ENCODE assay signal across 2 cellular contexts in the genomic region with DNA sequence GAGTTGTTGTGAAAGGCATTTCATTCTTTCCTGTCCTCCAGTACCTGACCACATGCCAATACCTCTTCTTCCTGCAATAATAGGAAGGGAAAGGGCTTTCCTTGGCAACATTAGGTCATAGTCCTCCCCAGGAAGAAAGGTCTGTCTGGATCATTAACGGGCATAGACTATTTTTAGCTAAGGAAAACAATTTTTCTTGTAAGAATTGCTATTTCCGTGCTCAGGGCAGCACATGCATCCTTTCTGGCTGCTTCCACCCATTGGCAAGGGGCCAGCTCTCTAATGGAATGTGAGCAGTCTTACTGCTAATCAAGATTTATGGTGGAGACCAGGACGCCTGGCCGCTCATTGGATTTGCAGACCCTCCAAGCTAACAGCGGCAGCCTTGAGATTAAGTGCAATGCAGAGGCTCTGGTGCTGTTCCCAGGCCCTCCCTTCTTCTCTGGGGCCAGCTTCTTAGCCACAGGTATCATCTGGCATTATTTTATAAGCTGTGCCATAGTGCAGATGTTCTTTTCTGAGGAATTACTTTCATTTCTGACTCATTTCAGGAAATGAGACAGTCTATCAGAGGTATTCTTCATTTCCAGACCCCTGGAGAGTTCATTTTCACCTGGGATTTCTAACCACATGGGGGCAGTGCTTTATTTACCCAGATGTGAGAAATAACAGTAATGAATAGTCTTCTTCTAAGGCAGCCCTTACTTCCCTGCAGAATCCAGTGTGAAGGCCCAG.
TF ChIP-seq lines count a peak whose summit lies in the region.

No MANE protein-coding gene starts in this region.

TF ChIP-seq in HEK293, 187 proteins besides CTCF, POLR2A, EP300 and RAD21 (continues in another document):
- peak; percentile 59 for TF ChIP-seq ZBTB17 (tag by site-specific recombination; IDR thresholded peaks at IDR 0.05)
- no peak for TF ChIP-seq SP3 (tag by site-specific recombination; IDR thresholded peaks at IDR 0.05)
- TF ChIP-seq, protein P1, sequence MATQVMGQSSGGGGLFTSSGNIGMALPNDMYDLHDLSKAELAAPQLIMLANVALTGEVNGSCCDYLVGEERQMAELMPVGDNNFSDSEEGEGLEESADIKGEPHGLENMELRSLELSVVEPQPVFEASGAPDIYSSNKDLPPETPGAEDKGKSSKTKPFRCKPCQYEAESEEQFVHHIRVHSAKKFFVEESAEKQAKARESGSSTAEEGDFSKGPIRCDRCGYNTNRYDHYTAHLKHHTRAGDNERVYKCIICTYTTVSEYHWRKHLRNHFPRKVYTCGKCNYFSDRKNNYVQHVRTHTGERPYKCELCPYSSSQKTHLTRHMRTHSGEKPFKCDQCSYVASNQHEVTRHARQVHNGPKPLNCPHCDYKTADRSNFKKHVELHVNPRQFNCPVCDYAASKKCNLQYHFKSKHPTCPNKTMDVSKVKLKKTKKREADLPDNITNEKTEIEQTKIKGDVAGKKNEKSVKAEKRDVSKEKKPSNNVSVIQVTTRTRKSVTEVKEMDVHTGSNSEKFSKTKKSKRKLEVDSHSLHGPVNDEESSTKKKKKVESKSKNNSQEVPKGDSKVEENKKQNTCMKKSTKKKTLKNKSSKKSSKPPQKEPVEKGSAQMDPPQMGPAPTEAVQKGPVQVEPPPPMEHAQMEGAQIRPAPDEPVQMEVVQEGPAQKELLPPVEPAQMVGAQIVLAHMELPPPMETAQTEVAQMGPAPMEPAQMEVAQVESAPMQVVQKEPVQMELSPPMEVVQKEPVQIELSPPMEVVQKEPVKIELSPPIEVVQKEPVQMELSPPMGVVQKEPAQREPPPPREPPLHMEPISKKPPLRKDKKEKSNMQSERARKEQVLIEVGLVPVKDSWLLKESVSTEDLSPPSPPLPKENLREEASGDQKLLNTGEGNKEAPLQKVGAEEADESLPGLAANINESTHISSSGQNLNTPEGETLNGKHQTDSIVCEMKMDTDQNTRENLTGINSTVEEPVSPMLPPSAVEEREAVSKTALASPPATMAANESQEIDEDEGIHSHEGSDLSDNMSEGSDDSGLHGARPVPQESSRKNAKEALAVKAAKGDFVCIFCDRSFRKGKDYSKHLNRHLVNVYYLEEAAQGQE (tag by site-specific recombination; IDR thresholded peaks at IDR 0.05) = 0 out of 2 replicates have a peak, but pooled peaks have one; percentile 15
- TF ChIP-seq ZNF629 (tag by site-specific recombination; IDR thresholded peaks at IDR 0.05) = 0 out of 2 replicates have a peak, but pooled peaks have one; percentile 26
- peak; percentile 65 for TF ChIP-seq SCRT2 (tag by site-specific recombination; IDR thresholded peaks at IDR 0.05)
- no peak for TF ChIP-seq ZNF596 (tag by site-specific recombination; IDR thresholded peaks at IDR 0.05)
- TF ChIP-seq ZNF837 (tag by site-specific recombination; IDR thresholded peaks at IDR 0.05) = no peak
- TF ChIP-seq, protein P2, sequence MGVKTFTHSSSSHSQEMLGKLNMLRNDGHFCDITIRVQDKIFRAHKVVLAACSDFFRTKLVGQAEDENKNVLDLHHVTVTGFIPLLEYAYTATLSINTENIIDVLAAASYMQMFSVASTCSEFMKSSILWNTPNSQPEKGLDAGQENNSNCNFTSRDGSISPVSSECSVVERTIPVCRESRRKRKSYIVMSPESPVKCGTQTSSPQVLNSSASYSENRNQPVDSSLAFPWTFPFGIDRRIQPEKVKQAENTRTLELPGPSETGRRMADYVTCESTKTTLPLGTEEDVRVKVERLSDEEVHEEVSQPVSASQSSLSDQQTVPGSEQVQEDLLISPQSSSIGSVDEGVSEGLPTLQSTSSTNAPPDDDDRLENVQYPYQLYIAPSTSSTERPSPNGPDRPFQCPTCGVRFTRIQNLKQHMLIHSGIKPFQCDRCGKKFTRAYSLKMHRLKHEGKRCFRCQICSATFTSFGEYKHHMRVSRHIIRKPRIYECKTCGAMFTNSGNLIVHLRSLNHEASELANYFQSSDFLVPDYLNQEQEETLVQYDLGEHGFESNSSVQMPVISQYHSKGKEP (tag by site-specific recombination; IDR thresholded peaks at IDR 0.05) = peak; percentile 52; the same call in 1 of the 2 replicates
- TF ChIP-seq MEIS1 (CRISPR knock-in tag; IDR thresholded peaks at IDR 0.05; ENCODE audit: borderline replicate concordance) = peak; percentile 83; the same call in 1 of the 2 replicates
- no peak for TF ChIP-seq YY1 (tag by site-specific recombination; IDR thresholded peaks at IDR 0.05)
- no peak for TF ChIP-seq OSR2 (tag by site-specific recombination; IDR thresholded peaks at IDR 0.05)
- TF ChIP-seq SP7 (tag by site-specific recombination; IDR thresholded peaks at IDR 0.05) = 0 out of 2 replicates have a peak, but pooled peaks have one; percentile 46
- TF ChIP-seq, protein P3, sequence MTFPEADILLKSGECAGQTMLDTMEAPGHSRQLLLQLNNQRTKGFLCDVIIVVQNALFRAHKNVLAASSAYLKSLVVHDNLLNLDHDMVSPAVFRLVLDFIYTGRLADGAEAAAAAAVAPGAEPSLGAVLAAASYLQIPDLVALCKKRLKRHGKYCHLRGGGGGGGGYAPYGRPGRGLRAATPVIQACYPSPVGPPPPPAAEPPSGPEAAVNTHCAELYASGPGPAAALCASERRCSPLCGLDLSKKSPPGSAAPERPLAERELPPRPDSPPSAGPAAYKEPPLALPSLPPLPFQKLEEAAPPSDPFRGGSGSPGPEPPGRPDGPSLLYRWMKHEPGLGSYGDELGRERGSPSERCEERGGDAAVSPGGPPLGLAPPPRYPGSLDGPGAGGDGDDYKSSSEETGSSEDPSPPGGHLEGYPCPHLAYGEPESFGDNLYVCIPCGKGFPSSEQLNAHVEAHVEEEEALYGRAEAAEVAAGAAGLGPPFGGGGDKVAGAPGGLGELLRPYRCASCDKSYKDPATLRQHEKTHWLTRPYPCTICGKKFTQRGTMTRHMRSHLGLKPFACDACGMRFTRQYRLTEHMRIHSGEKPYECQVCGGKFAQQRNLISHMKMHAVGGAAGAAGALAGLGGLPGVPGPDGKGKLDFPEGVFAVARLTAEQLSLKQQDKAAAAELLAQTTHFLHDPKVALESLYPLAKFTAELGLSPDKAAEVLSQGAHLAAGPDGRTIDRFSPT (tag by site-specific recombination; IDR thresholded peaks at IDR 0.05) = 0 out of 2 replicates have a peak, but pooled peaks have one; percentile 24
- 0 out of 2 replicates have a peak, but pooled peaks have one; percentile 25 for TF ChIP-seq GLIS1 (tag by site-specific recombination; IDR thresholded peaks at IDR 0.05)
- peak; percentile 44; the same call in 1 of the 2 replicates for TF ChIP-seq ZNF366 (tag by site-specific recombination; conservative IDR thresholded peaks at IDR 0.05)
- TF ChIP-seq ZNF121 (tag by site-specific recombination; IDR thresholded peaks at IDR 0.05) = no peak
- TF ChIP-seq OVOL3 (tag by site-specific recombination; IDR thresholded peaks at IDR 0.05) = no peak
- TF ChIP-seq, protein P4, sequence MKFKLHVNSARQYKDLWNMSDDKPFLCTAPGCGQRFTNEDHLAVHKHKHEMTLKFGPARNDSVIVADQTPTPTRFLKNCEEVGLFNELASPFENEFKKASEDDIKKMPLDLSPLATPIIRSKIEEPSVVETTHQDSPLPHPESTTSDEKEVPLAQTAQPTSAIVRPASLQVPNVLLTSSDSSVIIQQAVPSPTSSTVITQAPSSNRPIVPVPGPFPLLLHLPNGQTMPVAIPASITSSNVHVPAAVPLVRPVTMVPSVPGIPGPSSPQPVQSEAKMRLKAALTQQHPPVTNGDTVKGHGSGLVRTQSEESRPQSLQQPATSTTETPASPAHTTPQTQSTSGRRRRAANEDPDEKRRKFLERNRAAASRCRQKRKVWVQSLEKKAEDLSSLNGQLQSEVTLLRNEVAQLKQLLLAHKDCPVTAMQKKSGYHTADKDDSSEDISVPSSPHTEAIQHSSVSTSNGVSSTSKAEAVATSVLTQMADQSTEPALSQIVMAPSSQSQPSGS (tag by site-specific recombination; IDR thresholded peaks at IDR 0.05; ENCODE audit: low read depth) = no peak
- no peak for TF ChIP-seq RBAK (tag by site-specific recombination; IDR thresholded peaks at IDR 0.05)
- TF ChIP-seq ZNF610 (tag by site-specific recombination; IDR thresholded peaks at IDR 0.05; ENCODE audit: borderline replicate concordance) = 0 out of 2 replicates have a peak, but pooled peaks have one; percentile 64

TF ChIP-seq in GM12878, 131 proteins besides CTCF, POLR2A, EP300 and RAD21:
- peak; percentile 78 for TF ChIP-seq MEF2B (IDR thresholded peaks at IDR 0.05; ENCODE audit: partially characterized antibody, poor library complexity, severe bottlenecking)
- peak; percentile 47 for TF ChIP-seq IKZF1 (conservative IDR thresholded peaks at IDR 0.05)
- no peak for TF ChIP-seq DPF2 (IDR thresholded peaks at IDR 0.05)
- no peak for TF ChIP-seq RB1 (IDR thresholded peaks at IDR 0.05; ENCODE audit: borderline replicate concordance)
- TF ChIP-seq PML (IDR thresholded peaks at IDR 0.05; ENCODE audit: low read length) = no peak
- no peak for TF ChIP-seq POLR2AphosphoS5 (IDR thresholded peaks at IDR 0.05; ENCODE audit: low read length)
- 0 out of 2 replicates have a peak, but pooled peaks have one; percentile 47 for TF ChIP-seq NFIC (IDR thresholded peaks at IDR 0.05; ENCODE audit: low read depth, low read length)
- TF ChIP-seq, protein P5, sequence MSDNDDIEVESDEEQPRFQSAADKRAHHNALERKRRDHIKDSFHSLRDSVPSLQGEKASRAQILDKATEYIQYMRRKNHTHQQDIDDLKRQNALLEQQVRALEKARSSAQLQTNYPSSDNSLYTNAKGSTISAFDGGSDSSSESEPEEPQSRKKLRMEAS (IDR thresholded peaks at IDR 0.05; ENCODE audit: low read depth, low read length) = no peak
- no peak for TF ChIP-seq KLF5 (IDR thresholded peaks at IDR 0.05; ENCODE audit: partially characterized antibody)
- no peak for TF ChIP-seq SIN3A (IDR thresholded peaks at IDR 0.05; ENCODE audit: low read depth, low read length)
- peak; percentile 59 for TF ChIP-seq RUNX3 (IDR thresholded peaks at IDR 0.05; ENCODE audit: low read length)
- no peak for TF ChIP-seq FOXM1 (IDR thresholded peaks at IDR 0.05; ENCODE audit: low read depth, low read length)
- no peak for TF ChIP-seq STAT3 (IDR thresholded peaks at IDR 0.05; ENCODE audit: low read depth, low read length)
- TF ChIP-seq, protein P6, sequence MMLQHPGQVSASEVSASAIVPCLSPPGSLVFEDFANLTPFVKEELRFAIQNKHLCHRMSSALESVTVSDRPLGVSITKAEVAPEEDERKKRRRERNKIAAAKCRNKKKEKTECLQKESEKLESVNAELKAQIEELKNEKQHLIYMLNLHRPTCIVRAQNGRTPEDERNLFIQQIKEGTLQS (IDR thresholded peaks at IDR 0.05; ENCODE audit: borderline replicate concordance, extremely low read depth, low read depth, low read length) = no peak
- peak; percentile 78 for TF ChIP-seq EED (IDR thresholded peaks at IDR 0.05; ENCODE audit: low read depth)
- no peak for TF ChIP-seq TBL1XR1 (IDR thresholded peaks at IDR 0.05; ENCODE audit: low read depth, low read length)
- no peak for TF ChIP-seq KAT2A (conservative IDR thresholded peaks at IDR 0.05; ENCODE audit: control insufficient read depth, low read depth, low read length)
- TF ChIP-seq JUNB (IDR thresholded peaks at IDR 0.05) = peak; percentile 66
- TF ChIP-seq SPI1 (IDR thresholded peaks at IDR 0.05; ENCODE audit: borderline replicate concordance, insufficient read depth, low read depth, low read length) = no peak
- TF ChIP-seq, protein P7, sequence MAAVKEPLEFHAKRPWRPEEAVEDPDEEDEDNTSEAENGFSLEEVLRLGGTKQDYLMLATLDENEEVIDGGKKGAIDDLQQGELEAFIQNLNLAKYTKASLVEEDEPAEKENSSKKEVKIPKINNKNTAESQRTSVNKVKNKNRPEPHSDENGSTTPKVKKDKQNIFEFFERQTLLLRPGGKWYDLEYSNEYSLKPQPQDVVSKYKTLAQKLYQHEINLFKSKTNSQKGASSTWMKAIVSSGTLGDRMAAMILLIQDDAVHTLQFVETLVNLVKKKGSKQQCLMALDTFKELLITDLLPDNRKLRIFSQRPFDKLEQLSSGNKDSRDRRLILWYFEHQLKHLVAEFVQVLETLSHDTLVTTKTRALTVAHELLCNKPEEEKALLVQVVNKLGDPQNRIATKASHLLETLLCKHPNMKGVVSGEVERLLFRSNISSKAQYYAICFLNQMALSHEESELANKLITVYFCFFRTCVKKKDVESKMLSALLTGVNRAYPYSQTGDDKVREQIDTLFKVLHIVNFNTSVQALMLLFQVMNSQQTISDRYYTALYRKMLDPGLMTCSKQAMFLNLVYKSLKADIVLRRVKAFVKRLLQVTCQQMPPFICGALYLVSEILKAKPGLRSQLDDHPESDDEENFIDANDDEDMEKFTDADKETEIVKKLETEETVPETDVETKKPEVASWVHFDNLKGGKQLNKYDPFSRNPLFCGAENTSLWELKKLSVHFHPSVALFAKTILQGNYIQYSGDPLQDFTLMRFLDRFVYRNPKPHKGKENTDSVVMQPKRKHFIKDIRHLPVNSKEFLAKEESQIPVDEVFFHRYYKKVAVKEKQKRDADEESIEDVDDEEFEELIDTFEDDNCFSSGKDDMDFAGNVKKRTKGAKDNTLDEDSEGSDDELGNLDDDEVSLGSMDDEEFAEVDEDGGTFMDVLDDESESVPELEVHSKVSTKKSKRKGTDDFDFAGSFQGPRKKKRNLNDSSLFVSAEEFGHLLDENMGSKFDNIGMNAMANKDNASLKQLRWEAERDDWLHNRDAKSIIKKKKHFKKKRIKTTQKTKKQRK (IDR thresholded peaks at IDR 0.05; ENCODE audit: low read depth, low read length) = no peak
- no peak for TF ChIP-seq CREB1 (IDR thresholded peaks at IDR 0.05; ENCODE audit: low read depth)
- peak; percentile 61 to 76 for TF ChIP-seq IKZF2 (IDR thresholded peaks at IDR 0.05)
- TF ChIP-seq BHLHE40 (IDR thresholded peaks at IDR 0.05; ENCODE audit: borderline replicate concordance in 1 of 2, low read depth in 2 of 2, low read length in 1 of 2) = no peak
- TF ChIP-seq SRF (IDR thresholded peaks at IDR 0.05; ENCODE audit: low read depth in 2 of 2, low read length in 2 of 2) = no peak
